ENCODE assay signal across 17 cellular contexts in genomic region chr17:78766743-78767294, GRCh38. TPM values are rescaled to one million over a fixed set of nuclear protein-coding genes. Genes with fewer than 3 reads are reported as not detected.
DNase-seq lines count a peak whose midpoint lies in the region; ATAC-seq, FAIRE-seq and TF ChIP-seq lines count a peak whose summit lies in the region.
"Had no signal": no experiment of that assay in that cellular context is flagged by ENCODE, and none has a peak within 500 bp of the region (broad histone marks: within the 10 kb centered on the region; RNA-seq: fewer than 3 reads in every experiment).

No MANE protein-coding gene starts in this region.

- H3K4me1 Mint-ChIP-seq in CD4-positive, CD25-positive, alpha-beta regulatory T cell, result peaks cover 25 to 47% (median 34%) of the 10 kb centered on the region in 4 donors

- H3K9me3 Mint-ChIP-seq in CD4-positive, CD25-positive, alpha-beta regulatory T cell, result no peaks in the 10 kb centered on the region

- H3K4me1 ChIP-seq in CD4-positive, CD25-positive, alpha-beta regulatory T cell (ENCODE audit: control insufficient read depth, insufficient read depth, low read length, poor library complexity, severe bottlenecking), result peaks cover 99% of the 10 kb centered on the region
- peaks cover 95% of the 10 kb centered on the region for H3K4me1 ChIP-seq in effector memory CD4-positive, alpha-beta T cell (ENCODE audit: control insufficient read depth, insufficient read depth, low read length, poor library complexity, severe bottlenecking)
- H3K4me1 ChIP-seq in psoas muscle, result peaks cover 62% of the 10 kb centered on the region
- peaks cover 12 to 73% (median 26%) of the 10 kb centered on the region in 4 donors for H3K4me1 ChIP-seq in upper lobe of left lung

- peaks cover 12% of the 10 kb centered on the region for H3K36me3 Mint-ChIP-seq in CD4-positive, CD25-positive, alpha-beta regulatory T cell

- H3K9me3 ChIP-seq in CD4-positive, CD25-positive, alpha-beta regulatory T cell (ENCODE audit: control insufficient read depth in 2 of 2, low read length in 2 of 2), result no peaks in the 10 kb centered on the region
- no peaks in the 10 kb centered on the region for H3K9me3 ChIP-seq in effector memory CD4-positive, alpha-beta T cell (ENCODE audit: control insufficient read depth, low read length)
- H3K9me3 ChIP-seq in psoas muscle, result no peaks in the 10 kb centered on the region
- no peaks in the 10 kb centered on the region for H3K9me3 ChIP-seq in upper lobe of left lung
- H3K9me3 ChIP-seq: gastroesophageal sphincter, MG63 had no signal

- intact Hi-C loops in psoas muscle (cut with DNase I), result no loop called here

- H3K4me3 Mint-ChIP-seq in CD4-positive, CD25-positive, alpha-beta regulatory T cell, result no peak overlapping the region

- no peak for TF ChIP-seq POLR2A in upper lobe of left lung (IDR thresholded peaks at IDR 0.05)

- H3K4me3 ChIP-seq in CD4-positive, CD25-positive, alpha-beta regulatory T cell (ENCODE audit: low read depth, low read length), result peak overlapping the region; percentile 64
- peak overlapping the region; percentile 14 for H3K4me3 ChIP-seq in effector memory CD4-positive, alpha-beta T cell (ENCODE audit: insufficient read depth, low read depth, low read length, poor library complexity, severe bottlenecking)
- no peak overlapping the region for H3K4me3 ChIP-seq in psoas muscle
- no peak overlapping the region for H3K4me3 ChIP-seq in upper lobe of left lung
- H3K4me3 ChIP-seq: gastroesophageal sphincter, MG63 had no signal

- no peaks in the 10 kb centered on the region for H3K27me3 ChIP-seq in CD4-positive, CD25-positive, alpha-beta regulatory T cell (ENCODE audit: control insufficient read depth, insufficient read depth, low read length)
- no peaks in the 10 kb centered on the region for H3K27me3 ChIP-seq in effector memory CD4-positive, alpha-beta T cell (replicated peaks; ENCODE audit: control insufficient read depth, insufficient read depth, low read length, poor library complexity, severe bottlenecking)
- H3K27me3 ChIP-seq in psoas muscle (ENCODE audit: insufficient read depth in 3 of 3, low read length in 2 of 3) (no peaks in the 10 kb centered on the region), upper lobe of left lung (no peaks in the 10 kb centered on the region)
- H3K27me3 ChIP-seq: gastroesophageal sphincter, MG63 had no signal

- no peak overlapping the region for H3K27ac Mint-ChIP-seq in CD4-positive, CD25-positive, alpha-beta regulatory T cell

- FAIRE-seq in GM19239 (lab: Jason Lieb, UNC), result peak; percentile 60
- FAIRE-seq: RCC 7860, TTC549 had no signal

- no peak for DNase-seq in CD4-positive, CD25-positive, alpha-beta regulatory T cell
- DNase-seq in GM19239 (ENCODE audit: insufficient read length, low spot score) (no peak), psoas muscle (no peak), upper lobe of left lung (no peak)
- DNase-seq in effector memory CD4-positive, alpha-beta T cell, result no peak
- DNase-seq in stimulated activated CD4-positive, alpha-beta T cell treated with anti-CD3 and anti-CD28 coated beads, Interleukin-2, amount 100 ng/mL, for 24 hours, result no peak
- DNase-seq: activated CD4-positive, alpha-beta T cell treated with anti-CD3 and anti-CD28 coated beads, Interleukin-2, amount 50 U/mL, for 4 hours; anterior cingulate cortex; DMS79; MG63; NCI-H2081 treated with DMSO at 0.1 percent for 48 hours; stimulated activated CD4-positive, alpha-beta T cell treated with anti-CD3 and anti-CD28 coated beads, Interleukin-15, amount 100 ng/mL, for 24 hours had no signal

- no peaks in the 10 kb centered on the region for H3K27me3 Mint-ChIP-seq in CD4-positive, CD25-positive, alpha-beta regulatory T cell

- ATAC-seq in CD4-positive, CD25-positive, alpha-beta regulatory T cell (ENCODE audit: low read depth in 2 of 2), result peak; percentile 21 to 38
- no peak for ATAC-seq in psoas muscle
- ATAC-seq in GM18873 (IDR thresholded peaks at IDR 0.05; ENCODE audit: low FRiP score, unreplicated experiment), result no peak
- ATAC-seq in HG02610 (IDR thresholded peaks at IDR 0.05; ENCODE audit: unreplicated experiment), result no peak
- ATAC-seq in upper lobe of left lung (ENCODE audit: low FRiP score in 2 of 2), result no peak
- ATAC-seq: gastroesophageal sphincter had no signal

- no peak for TF ChIP-seq EP300 in upper lobe of left lung (IDR thresholded peaks at IDR 0.05)

- no peak for TF ChIP-seq CTCF in psoas muscle (IDR thresholded peaks at IDR 0.05)
- TF ChIP-seq CTCF in upper lobe of left lung (IDR thresholded peaks at IDR 0.05), result no peak

- H3K36me3 ChIP-seq in CD4-positive, CD25-positive, alpha-beta regulatory T cell (ENCODE audit: control insufficient read depth, insufficient read depth, low read length), result peaks cover 8% of the 10 kb centered on the region
- H3K36me3 ChIP-seq in effector memory CD4-positive, alpha-beta T cell (ENCODE audit: control insufficient read depth, insufficient read depth, low read length), result peaks cover 4% of the 10 kb centered on the region
- H3K36me3 ChIP-seq in psoas muscle (ENCODE audit: insufficient read depth in 1 of 2, low read depth in 1 of 2), result no peaks in the 10 kb centered on the region
- no peaks in the 10 kb centered on the region for H3K36me3 ChIP-seq in upper lobe of left lung
- H3K36me3 ChIP-seq: gastroesophageal sphincter, MG63 had no signal

- H3K27ac ChIP-seq in CD4-positive, CD25-positive, alpha-beta regulatory T cell (ENCODE audit: insufficient read depth, low read length, poor library complexity, severe bottlenecking), result peak overlapping the region; percentile 56
- H3K27ac ChIP-seq in effector memory CD4-positive, alpha-beta T cell (ENCODE audit: insufficient read depth, low read length, poor library complexity, severe bottlenecking), result peak overlapping the region; percentile 56
- peak overlapping the region; percentile 69 for H3K27ac ChIP-seq in psoas muscle
- H3K27ac ChIP-seq in upper lobe of left lung, result no peak overlapping the region
- H3K27ac ChIP-seq: gastroesophageal sphincter had no signal

- 72 to 83% (median 74%) methylated on average over 5 of the region's 5 CpGs for WGBS in psoas muscle, 3 donors
- WGBS in upper lobe of left lung, 2 donors, result 87 to 96% methylated on average over 5 of the region's 5 CpGs

RNA-seq across cellular contexts. Expression of gene CYTH1, which starts 15.3 kb away (rescaled TPM):
- total RNA-seq in CD4-positive, CD25-positive, alpha-beta regulatory T cell, result 487 TPM
- 100 to 1,000 TPM; 202 to 214 (median 206) TPM for polyA plus RNA-seq in CD4-positive, CD25-positive, alpha-beta regulatory T cell
- 10 to 100 TPM; 25.6 to 40.4 (median 34.0) TPM for total RNA-seq in psoas muscle
- polyA plus RNA-seq in psoas muscle, result 10 to 100 TPM; 18.7 to 38.0 (median 23.9) TPM
- 100 to 1,000 TPM; 113 to 295 (median 121) TPM for total RNA-seq in upper lobe of left lung

Comparison
In these comparisons a context has a peak if more than half of its experiments do, and no peak if none do; other contexts are left out.
1. ATAC-seq: peak in CD4-positive, CD25-positive, alpha-beta regulatory T cell (2 of 2); none in psoas muscle (0 of 4), GM18873 (single experiment), HG02610 (single experiment) and upper lobe of left lung (0 of 2).
2. H3K27ac ChIP-seq: peak in CD4-positive, CD25-positive, alpha-beta regulatory T cell (single experiment), effector memory CD4-positive, alpha-beta T cell (single experiment) and psoas muscle (single experiment); none in upper lobe of left lung (0 of 4).
3. H3K4me3 ChIP-seq: peak in CD4-positive, CD25-positive, alpha-beta regulatory T cell (single experiment) and effector memory CD4-positive, alpha-beta T cell (single experiment); none in psoas muscle (single experiment) and upper lobe of left lung (0 of 4).